ENCODE assay signal across 21 cellular contexts in the genomic region with DNA sequence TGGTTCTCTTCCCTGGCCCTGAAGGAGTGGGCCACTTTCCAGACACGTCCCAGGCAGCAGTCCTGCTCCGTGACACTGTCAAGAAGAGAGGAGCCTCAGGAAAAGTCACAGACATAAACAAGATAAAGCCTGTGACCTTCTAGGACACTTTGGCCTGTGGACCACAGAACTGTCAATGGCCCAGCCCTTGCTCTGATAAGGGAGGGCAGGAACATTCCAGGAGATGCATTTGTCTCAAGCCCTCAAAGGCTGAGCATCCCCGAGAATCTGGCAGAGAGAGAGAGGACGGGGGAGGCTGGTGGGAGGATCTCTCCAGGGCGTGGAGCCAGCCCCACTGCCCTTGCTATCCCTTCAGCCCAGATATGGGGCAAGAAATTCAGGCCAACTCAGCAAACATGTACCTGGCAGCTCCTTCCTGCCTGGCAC.
DNase-seq lines count a peak whose midpoint lies in the region; ATAC-seq and TF ChIP-seq lines count a peak whose summit lies in the region.
"Had no signal": no experiment of that assay in that cellular context is flagged by ENCODE, and none has a peak within 500 bp of the region (broad histone marks: within the 10 kb centered on the region; RNA-seq: fewer than 3 reads in every experiment).

No MANE protein-coding gene starts in this region.

- H2BK120ac ChIP-seq in mesenchymal stem cell (ENCODE audit: low read depth, low read length), result no peak overlapping the region

- H2BK15ac ChIP-seq in mesenchymal stem cell (ENCODE audit: low read depth, poor library complexity, severe bottlenecking), result no peak overlapping the region

- H2AK5ac ChIP-seq in mesenchymal stem cell (ENCODE audit: low read length, severe bottlenecking), result no peak overlapping the region

- in situ Hi-C loops in HAP-1 (cut with MboI; ENCODE audit: low sequenced_read_pairs), result no loop called here

- H3K27ac ChIP-seq in heart left ventricle (no peak overlapping the region), right atrium auricular region (no peak overlapping the region), mesenchymal stem cell (ENCODE audit: low read length, poor library complexity, severe bottlenecking) (no peak overlapping the region), ovary (no peak overlapping the region)
- H3K27ac ChIP-seq: GM23248 had no signal

- H2BK5ac ChIP-seq in mesenchymal stem cell (ENCODE audit: low read depth, low read length, poor library complexity, severe bottlenecking), result no peak overlapping the region

- peak overlapping the region in 1 of 2 experiments; percentile 35 for H3K14ac ChIP-seq in mesenchymal stem cell (ENCODE audit: low read length in 2 of 2)

- peaks cover 0 to 55% (median 8%) of the 10 kb centered on the region in 12 donors for H3K4me1 ChIP-seq in heart left ventricle
- peaks cover 0 to 8% of the 10 kb centered on the region in 2 donors for H3K4me1 ChIP-seq in right atrium auricular region
- H3K4me1 ChIP-seq in mesenchymal stem cell (ENCODE audit: control insufficient read depth, insufficient read depth, low read depth, low read length), result no peaks in the 10 kb centered on the region
- H3K4me1 ChIP-seq in ovary (ENCODE audit: insufficient read depth), result peaks cover 2% of the 10 kb centered on the region
- H3K4me1 ChIP-seq in HAP-1, result no peaks in the 10 kb centered on the region

- ATAC-seq in heart left ventricle (peak; percentile 20 to 69 (median 49)), left cardiac atrium (peak; percentile 66 to 91), GM18502 (IDR thresholded peaks at IDR 0.05; ENCODE audit: poor library complexity, unreplicated experiment) (no peak)
- ATAC-seq: CD8-positive, alpha-beta T cell; GM12878 had no signal

- peak overlapping the region in 1 of 2 experiments; percentile 66 for H2BK12ac ChIP-seq in mesenchymal stem cell (ENCODE audit: low read length in 2 of 2)

- H3K4me3 ChIP-seq in heart left ventricle (no peak overlapping the region), right atrium auricular region (no peak overlapping the region), mesenchymal stem cell (ENCODE audit: insufficient read depth in 1 of 2, low read depth in 1 of 2, low read length in 2 of 2) (no peak overlapping the region), ovary (no peak overlapping the region), HAP-1 (no peak overlapping the region)
- H3K4me3 ChIP-seq: GM12878, GM23248 had no signal

- H3K9me3 ChIP-seq in heart left ventricle, result no peaks in the 10 kb centered on the region
- H3K9me3 ChIP-seq in right atrium auricular region, result no peaks in the 10 kb centered on the region
- H3K9me3 ChIP-seq in mesenchymal stem cell (ENCODE audit: control insufficient read depth, low read length), result no peaks in the 10 kb centered on the region
- no peaks in the 10 kb centered on the region for H3K9me3 ChIP-seq in ovary
- H3K9me3 ChIP-seq in HAP-1, result no peaks in the 10 kb centered on the region

- peak in 1 of 5 donors; percentile 32 for DNase-seq in heart left ventricle
- no peak for DNase-seq in right atrium auricular region (ENCODE audit: low spot score)
- DNase-seq in left cardiac atrium, result peak; percentile 26
- no peak for DNase-seq in mesenchymal stem cell
- DNase-seq in ovary, result peak; percentile 20 to 77 (median 32)
- no peak for DNase-seq in amniotic stem cell (lab: John Stamatoyannopoulos, UW)
- no peak for DNase-seq in HAP-1 (ENCODE audit: low spot score in 2 of 2)
- DNase-seq: AML-193; C1 segment of cervical spinal cord; CD8-positive, alpha-beta T cell; DND-41; GM23248; HCEC 1CT; Karpas-422; NCI-H1105 treated with DMSO at 0.1 percent for 48 hours; NCI-H2081; NCI-H2171 treated with DMSO at 0.1 percent for 48 hours; NCI-H524 treated with DMSO at 0.1 percent for 48 hours; SHP77 had no signal

- intact Hi-C loops in heart left ventricle (cut with DNase I) (no loop called here), left cardiac atrium (cut with DNase I) (no loop called here), ovary (cut with DNase I) (no loop called here)

- H3K18ac ChIP-seq in mesenchymal stem cell (ENCODE audit: low read depth in 1 of 2, low read length in 2 of 2), result peak overlapping the region in 1 of 2 experiments; percentile 37

- no peak overlapping the region for H2AFZ ChIP-seq in mesenchymal stem cell (ENCODE audit: low read depth, low read length)
- H2AFZ ChIP-seq: GM23248 had no signal

- H3K27me3 ChIP-seq in heart left ventricle, result no peaks in the 10 kb centered on the region
- no peaks in the 10 kb centered on the region for H3K27me3 ChIP-seq in right atrium auricular region
- peaks cover 0 to 5% of the 10 kb centered on the region in 2 experiments for H3K27me3 ChIP-seq in mesenchymal stem cell (ENCODE audit: control insufficient read depth in 1 of 2, insufficient read depth in 1 of 2, low read length in 2 of 2)
- H3K27me3 ChIP-seq in ovary, result no peaks in the 10 kb centered on the region
- H3K27me3 ChIP-seq in HAP-1 (ENCODE audit: low read depth), result no peaks in the 10 kb centered on the region

- H4K91ac ChIP-seq in mesenchymal stem cell (ENCODE audit: low read length), result no peak overlapping the region

- H3K23ac ChIP-seq in mesenchymal stem cell (ENCODE audit: low read length in 2 of 2), result no peak overlapping the region

- peak overlapping the region; percentile 14 for H4K8ac ChIP-seq in mesenchymal stem cell (ENCODE audit: low read length)

- H3K9ac ChIP-seq in mesenchymal stem cell (ENCODE audit: low read length), result no peak overlapping the region
- H3K9ac ChIP-seq: GM23248 had no signal

- TF ChIP-seq EP300 in ovary (IDR thresholded peaks at IDR 0.05), result no peak

- 34 to 44% (median 37%) methylated on average over 5 of the region's 5 CpGs for WGBS in heart left ventricle, 4 donors
- 41% methylated on average over 5 of the region's 5 CpGs for WGBS in mesenchymal stem cell
- WGBS in ovary, 3 donors, result 9 to 17% (median 14%) methylated on average over 5 of the region's 5 CpGs

- H3K79me1 ChIP-seq in mesenchymal stem cell (replicated peaks; ENCODE audit: low read length, poor library complexity, severe bottlenecking), result no peaks in the 10 kb centered on the region

- no peak overlapping the region for H3K4me2 ChIP-seq in mesenchymal stem cell (ENCODE audit: low read length, poor library complexity, severe bottlenecking)

- H3K36me3 ChIP-seq in heart left ventricle (no peaks in the 10 kb centered on the region), right atrium auricular region (no peaks in the 10 kb centered on the region), mesenchymal stem cell (ENCODE audit: control insufficient read depth in 1 of 2, insufficient read depth in 2 of 2, low read depth in 1 of 2, low read length in 2 of 2) (no peaks in the 10 kb centered on the region), ovary (no peaks in the 10 kb centered on the region), HAP-1 (replicated peaks) (no peaks in the 10 kb centered on the region)

- TF ChIP-seq POLR2A in heart left ventricle (IDR thresholded peaks at IDR 0.05) (no peak), ovary (IDR thresholded peaks at IDR 0.05) (no peak)

- TF ChIP-seq CTCF in heart left ventricle (IDR thresholded peaks at IDR 0.05) (no peak), right atrium auricular region (IDR thresholded peaks at IDR 0.05) (no peak), ovary (IDR thresholded peaks at IDR 0.05) (no peak)

- no peak overlapping the region for H3K4ac ChIP-seq in mesenchymal stem cell (ENCODE audit: low read depth in 1 of 2, low read length in 2 of 2)

Comparison
In these comparisons a context has a peak if more than half of its experiments do, and no peak if none do; other contexts are left out.
1. DNase-seq: peak in left cardiac atrium (single experiment) and ovary (5 of 5); none in right atrium auricular region (single experiment), mesenchymal stem cell (single experiment), amniotic stem cell (single experiment) and HAP-1 (0 of 2).